ENCODE assay signal across 8 cellular contexts in genomic region chr22:42719656-42720262, GRCh38. TPM values are rescaled to one million over a fixed set of nuclear protein-coding genes. Genes with fewer than 3 reads are reported as not detected.
DNase-seq lines count a peak whose midpoint lies in the region; TF ChIP-seq lines count a peak whose summit lies in the region.

No MANE protein-coding gene starts in this region.

- H3K9me2 ChIP-seq in OCI-LY7 (ENCODE audit: insufficient read depth, low read length), result no peaks in the 10 kb centered on the region

- no peaks in the 10 kb centered on the region; the same call in 1 of the 2 replicates for H4K20me1 ChIP-seq in OCI-LY7 (ENCODE audit: insufficient read depth, low read length)
- peaks cover 28% of the 10 kb centered on the region for H4K20me1 ChIP-seq in neural progenitor cell (ENCODE audit: low read depth)

- H3K4me3 ChIP-seq in CD8-positive, alpha-beta memory T cell (ENCODE audit: low read length), result no peak overlapping the region
- H3K4me3 ChIP-seq in OCI-LY7 (ENCODE audit: low read depth, low read length, poor library complexity, severe bottlenecking) (peak overlapping the region; percentile 83), esophagus muscularis mucosa (peak overlapping the region; percentile 70 to 99 (median 90)), neural progenitor cell (peak overlapping the region; percentile 97)

- H3K79me2 ChIP-seq in OCI-LY7 (ENCODE audit: insufficient read depth, low read depth, low read length) (peaks cover 54% of the 10 kb centered on the region), neural progenitor cell (ENCODE audit: low read depth) (no peaks in the 10 kb centered on the region)

- no peaks in the 10 kb centered on the region for H3K36me3 ChIP-seq in CD8-positive, alpha-beta memory T cell (ENCODE audit: insufficient read depth, low read length)
- H3K36me3 ChIP-seq in OCI-LY7 (ENCODE audit: insufficient read depth, low read length), result no peaks in the 10 kb centered on the region; the same call in 1 of the 2 replicates
- peaks cover 0 to 7% (median 0%) of the 10 kb centered on the region in 4 donors for H3K36me3 ChIP-seq in esophagus muscularis mucosa
- H3K36me3 ChIP-seq in neural progenitor cell, result no peaks in the 10 kb centered on the region

- H3K27ac ChIP-seq in CD8-positive, alpha-beta memory T cell (ENCODE audit: low read depth, low read length), result no peak overlapping the region
- peak overlapping the region; percentile 97 for H3K27ac ChIP-seq in OCI-LY7 (ENCODE audit: low read depth, low read length, poor library complexity, severe bottlenecking)
- H3K27ac ChIP-seq in esophagus muscularis mucosa (replicated peaks in 1 of 4), result peak overlapping the region; percentile 94 to 99 (median 97)
- H3K27ac ChIP-seq in neural progenitor cell, result no peak overlapping the region

- no peak overlapping the region for H2AFZ ChIP-seq in OCI-LY7 (ENCODE audit: low read length)
- peak overlapping the region; percentile 90 for H2AFZ ChIP-seq in neural progenitor cell (replicated peaks)

- no peaks in the 10 kb centered on the region for H3K9me3 ChIP-seq in CD8-positive, alpha-beta memory T cell (ENCODE audit: low read length)
- H3K9me3 ChIP-seq in OCI-LY7 (ENCODE audit: low read length) (no peaks in the 10 kb centered on the region), esophagus muscularis mucosa (no peaks in the 10 kb centered on the region), neural progenitor cell (ENCODE audit: low read depth) (no peaks in the 10 kb centered on the region)

- H3K4me1 Mint-ChIP-seq in CD8-positive, alpha-beta memory T cell, result peaks cover 6 to 20% (median 16%) of the 10 kb centered on the region in 3 donors
- H3K4me1 Mint-ChIP-seq in neural progenitor cell, result peaks cover 43% of the 10 kb centered on the region

- intact Hi-C loops in OCI-LY7 (cut with micrococcal nuclease; ENCODE audit: unreplicated experiment), result loop anchor here (5.0 kb wide), 2 partner anchors 182 to 398 kb away; no protein-coding TSS in a partner anchor
- intact Hi-C loops in esophagus muscularis mucosa (cut with DNase I), result loop anchor here (5.0 kb wide), 1 partner anchor 57 kb away; no protein-coding TSS in a partner anchor
- intact Hi-C loops in posterior vena cava (cut with DNase I), result loop anchor here in 1 of 2 donors (5.0 kb wide), 1 partner anchor 37 kb away; no protein-coding TSS in a partner anchor

- no peak for DNase-seq in CD8-positive, alpha-beta memory T cell
- DNase-seq in OCI-LY7 (ENCODE audit: low spot score) (peak; percentile 72), esophagus muscularis mucosa (ENCODE audit: extremely low spot score) (no peak), neural progenitor cell (ENCODE audit: low spot score) (peak; percentile 36), NCI-H1092 (lab: John Stamatoyannopoulos, UW) (no peak), midbrain (lab: John Stamatoyannopoulos, UW) (no peak), posterior vena cava (ENCODE audit: low spot score) (no peak)
- no peak for DNase-seq in effector CD8-positive, alpha-beta T cell (lab: John Stamatoyannopoulos, UW)

- CTCF ChIA-PET in CD8-positive, alpha-beta memory T cell (lab: Charles Lee), result no interaction called here
- CTCF ChIA-PET in OCI-LY7 (lab: Charles Lee; ENCODE audit: unreplicated experiment), result interaction anchor here (1.2 kb wide), 1 partner anchor 37 kb away, joined by 3 read pairs; no protein-coding TSS in a partner anchor

- POLR2A ChIA-PET in CD8-positive, alpha-beta memory T cell (lab: Charles Lee), result no interaction called here
- POLR2A ChIA-PET in OCI-LY7 (lab: Charles Lee), result interaction anchor here (1.6 kb wide), 1 partner anchor 38 kb away, joined by 3 read pairs; no protein-coding TSS in a partner anchor

- H3K4me2 ChIP-seq in OCI-LY7 (ENCODE audit: low read length) (peak overlapping the region; percentile 98), neural progenitor cell (peak overlapping the region; percentile 100)

- H3K27ac Mint-ChIP-seq in CD8-positive, alpha-beta memory T cell, result no peak overlapping the region
- no peak overlapping the region for H3K27ac Mint-ChIP-seq in neural progenitor cell

- H3F3A ChIP-seq in neural progenitor cell (ENCODE audit: low read depth), result peaks cover 14% of the 10 kb centered on the region

- H3K27me3 Mint-ChIP-seq in CD8-positive, alpha-beta memory T cell, result peaks cover 42 to 67% of the 10 kb centered on the region in 2 donors
- H3K27me3 Mint-ChIP-seq in neural progenitor cell (ENCODE audit: insufficient read depth, low read depth), result peaks cover 51% of the 10 kb centered on the region

- peak overlapping the region; percentile 55 for H3K9ac ChIP-seq in neural progenitor cell

- WGBS in esophagus muscularis mucosa, result 4% methylated on average over 18 of the region's 37 CpGs

- BruUV-seq in OCI-LY7 (replicated peaks; lab: Mats Ljungman, UMichigan), result no TSS peak

- H3K27me3 ChIP-seq in CD8-positive, alpha-beta memory T cell (ENCODE audit: insufficient read depth, low read length, poor library complexity, severe bottlenecking), result peaks cover 15% of the 10 kb centered on the region
- peaks cover 0 to 7% (median 0%) of the 10 kb centered on the region in 4 donors for H3K27me3 ChIP-seq in esophagus muscularis mucosa
- H3K27me3 ChIP-seq in neural progenitor cell, result peaks cover 45% of the 10 kb centered on the region

- peak overlapping the region in 6 of 7 donors; percentile 35 to 78 (median 66) for H3K4me3 Mint-ChIP-seq in CD8-positive, alpha-beta memory T cell
- peak overlapping the region; percentile 80 for H3K4me3 Mint-ChIP-seq in neural progenitor cell

- TF ChIP-seq CTCF in OCI-LY7 (conservative IDR thresholded peaks at IDR 0.05; ENCODE audit: low read length) (no peak), esophagus muscularis mucosa (IDR thresholded peaks at IDR 0.05) (no peak), neural progenitor cell (IDR thresholded peaks at IDR 0.05) (no peak)

- H3K36me3 Mint-ChIP-seq in CD8-positive, alpha-beta memory T cell, result no peaks in the 10 kb centered on the region
- peaks cover 3% of the 10 kb centered on the region for H3K36me3 Mint-ChIP-seq in neural progenitor cell

- TF ChIP-seq POLR2A in esophagus muscularis mucosa (IDR thresholded peaks at IDR 0.05; ENCODE audit: low read depth), result no peak

- no peaks in the 10 kb centered on the region for H3K4me1 ChIP-seq in CD8-positive, alpha-beta memory T cell (ENCODE audit: insufficient read depth, low read length)
- H3K4me1 ChIP-seq in OCI-LY7 (ENCODE audit: insufficient read depth, low read length, poor library complexity, severe bottlenecking) (peaks cover 75% of the 10 kb centered on the region), esophagus muscularis mucosa (peaks cover 43 to 64% (median 58%) of the 10 kb centered on the region in 4 donors), neural progenitor cell (peaks cover 18% of the 10 kb centered on the region)

- TF ChIP-seq EP300 in esophagus muscularis mucosa (IDR thresholded peaks at IDR 0.05), result no peak

- peaks cover 0 to 3% (median 0%) of the 10 kb centered on the region in 5 donors for H3K9me3 Mint-ChIP-seq in CD8-positive, alpha-beta memory T cell
- peaks cover 7% of the 10 kb centered on the region for H3K9me3 Mint-ChIP-seq in neural progenitor cell

RNA-seq across cellular contexts. Expression of gene A4GALT, which starts 0.9 kb away (rescaled TPM):
- total RNA-seq in CD8-positive, alpha-beta memory T cell, result not detected
- not detected for polyA plus RNA-seq in CD8-positive, alpha-beta memory T cell
- 48.9 and 61.5 TPM in 2 replicates for total RNA-seq in OCI-LY7 (2014; rRNA removed; shearing (Covaris generic))
- total RNA-seq in OCI-LY7 (2022) (40.5 and 56.0 TPM in 2 replicates), esophagus muscularis mucosa (10 to 100 TPM; 77.7 to 81.8 (median 79.1) TPM), neural progenitor cell (ENCODE audit: low replicate concordance) (2.6 and 17.7 TPM in 2 replicates), posterior vena cava (10 to 100 TPM; 42.2 to 59.8 TPM)

Comparison
In these comparisons a context has a peak if more than half of its experiments do, and no peak if none do; other contexts are left out.
1. DNase-seq: peak in OCI-LY7 (single experiment) and neural progenitor cell (single experiment); none in CD8-positive, alpha-beta memory T cell (0 of 5), esophagus muscularis mucosa (single experiment), NCI-H1092 (single experiment), midbrain (single experiment), effector CD8-positive, alpha-beta T cell (single experiment) and posterior vena cava (single experiment).
2. H3K27ac ChIP-seq: peak in OCI-LY7 (single experiment) and esophagus muscularis mucosa (4 of 4); none in CD8-positive, alpha-beta memory T cell (single experiment) and neural progenitor cell (single experiment).